25 cellular contexts compared by ENCODE assay signal in the genomic region with DNA sequence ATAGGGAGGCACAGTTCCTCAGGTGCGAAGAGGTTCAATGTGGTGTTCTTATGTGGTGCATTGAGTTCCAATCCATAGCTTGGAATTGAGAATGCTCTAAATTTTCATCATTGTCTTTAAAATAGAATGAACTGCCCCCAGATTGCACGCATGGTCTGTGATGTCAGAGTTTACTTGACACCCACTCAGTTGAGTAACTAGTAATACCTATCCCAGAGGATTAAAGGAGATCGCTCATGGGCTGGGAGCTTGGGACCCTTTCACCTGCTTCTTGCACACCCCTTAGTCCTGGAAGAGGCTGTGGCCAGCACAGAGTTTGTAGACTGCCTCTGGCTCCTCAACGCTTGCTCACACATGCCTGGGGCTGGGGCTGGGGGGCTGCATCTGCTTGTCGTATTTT.
"Had no signal": no experiment of that assay in that cellular context is flagged by ENCODE, and none has a peak within 500 bp of the region (broad histone marks: within the 10 kb centered on the region; RNA-seq: fewer than 3 reads in every experiment).

No MANE protein-coding gene starts in this region.

- H3K27me3 Mint-ChIP-seq: memory B cell had no signal

- ATAC-seq: gastrocnemius medialis; heart left ventricle; left lobe of liver; natural killer cell; pancreas; right lobe of liver; stimulated activated effector memory CD8-positive, alpha-beta T cell treated with anti-CD3 and anti-CD28 coated beads, Interleukin-12 subunit alpha, Interleukin-12 subunit beta, amount 100 ng/mL, for 72 hours had no signal

- H3K27ac ChIP-seq: esophagus squamous epithelium, gastrocnemius medialis, heart left ventricle, hepatocyte, pancreas, right lobe of liver, stomach, thyroid gland, vagina had no signal

- H3K27me3 ChIP-seq: esophagus squamous epithelium, gastrocnemius medialis, heart left ventricle, hepatocyte, pancreas, right lobe of liver, stomach, thyroid gland, vagina had no signal

- H3K4me3 Mint-ChIP-seq: memory B cell; natural killer cell; stimulated activated effector memory CD8-positive, alpha-beta T cell treated with anti-CD3 and anti-CD28 coated beads, Interleukin-12 subunit alpha, Interleukin-12 subunit beta, amount 100 ng/mL, for 72 hours had no signal

- H3K4me1 ChIP-seq: pancreas, right lobe of liver, thyroid gland had no signal

- H3K4me3 ChIP-seq: coronary artery, esophagus squamous epithelium, gastrocnemius medialis, heart left ventricle, hepatocyte, lung, pancreas, right lobe of liver, stomach, thyroid gland, vagina had no signal

- H3K9me3 ChIP-seq: esophagus squamous epithelium, gastrocnemius medialis, heart left ventricle, pancreas, right lobe of liver, stomach, thyroid gland, vagina had no signal

- H3K27ac Mint-ChIP-seq: memory B cell; natural killer cell; stimulated activated effector memory CD8-positive, alpha-beta T cell treated with anti-CD3 and anti-CD28 coated beads, Interleukin-12 subunit alpha, Interleukin-12 subunit beta, amount 100 ng/mL, for 72 hours had no signal

- H3K4me2 ChIP-seq: hepatocyte had no signal

- H2AFZ ChIP-seq: hepatocyte had no signal

- H3K79me2 ChIP-seq: hepatocyte had no signal

- DNase-seq: dermis blood vessel endothelial cell; effector memory CD4-positive, alpha-beta T cell; erythroblast; esophagus squamous epithelium; gastrocnemius medialis; heart left ventricle; kidney; natural killer cell; occipital lobe; right lobe of liver; small intestine; stimulated activated CD4-positive, alpha-beta T cell treated with anti-CD3 and anti-CD28 coated beads, Interleukin-2, amount 100 ng/mL, for 24 hours; stimulated activated CD4-positive, alpha-beta T cell treated with anti-CD3 and anti-CD28 coated beads, Interleukin-4, amount 100 ng/mL, for 24 hours; stimulated activated naive CD4-positive, alpha-beta T cell treated with Interleukin-2 at 50 U/mL for 16 hours; stomach; thyroid gland; trophoblast cell had no signal

- H3K9me3 Mint-ChIP-seq: memory B cell; natural killer cell; stimulated activated effector memory CD8-positive, alpha-beta T cell treated with anti-CD3 and anti-CD28 coated beads, Interleukin-12 subunit alpha, Interleukin-12 subunit beta, amount 100 ng/mL, for 72 hours had no signal
